In genomic region chr1:244603498-244603897, GRCh38 we compare ENCODE assay signal across 8 cellular contexts. TPM values are rescaled to one million over a fixed set of nuclear protein-coding genes. Genes with fewer than 3 reads are reported as not detected.
DNase-seq lines count a peak whose midpoint lies in the region; ATAC-seq, FAIRE-seq and TF ChIP-seq lines count a peak whose summit lies in the region.

No MANE protein-coding gene starts in this region.

- DNase-seq in DMS 273 (lab: John Stamatoyannopoulos, UW; ENCODE audit: unreplicated experiment) (peak; percentile 67), DMS 273 treated with DMSO at 0.1 percent for 48 hours (lab: John Stamatoyannopoulos, UW) (no peak), MV-4-11 (lab: John Stamatoyannopoulos, UW) (peak; percentile 15), WTC11 (ENCODE audit: low spot score) (no peak), uterus (no peak), cerebellar nuclear complex (lab: John Stamatoyannopoulos, UW) (no peak)

- H3K27me3 ChIP-seq in uterus, result no peaks in the 10 kb centered on the region

- ATAC-seq in WTC11 (no peak), GM19035 (IDR thresholded peaks at IDR 0.05; ENCODE audit: unreplicated experiment) (no peak)

- no peak overlapping the region for H3K27ac ChIP-seq in uterus

- intact Hi-C loops in uterus (cut with DNase I; ENCODE audit: low total_unique reads), result loop anchor here (5.0 to 10.0 kb wide), 2 partner anchors 189 to 441 kb away; no protein-coding TSS in a partner anchor

- TF ChIP-seq CTCF in WTC11 (IDR thresholded peaks at IDR 0.05), result peak; percentile 74
- TF ChIP-seq CTCF in uterus (IDR thresholded peaks at IDR 0.05), result peak; percentile 76 to 90 (median 82)

- no peak overlapping the region for H3K27ac Mint-ChIP-seq in WTC11

- no peak overlapping the region for H3K4me3 Mint-ChIP-seq in WTC11

- TF ChIP-seq POLR2A in uterus (IDR thresholded peaks at IDR 0.05), result no peak

- H3K4me1 Mint-ChIP-seq in WTC11, result peaks cover 6% of the 10 kb centered on the region

- peaks cover 8% of the 10 kb centered on the region; the same call in 1 of the 2 replicates for H3K9me3 Mint-ChIP-seq in WTC11

- no peaks in the 10 kb centered on the region for H3K4me1 ChIP-seq in uterus

- H3K9me3 ChIP-seq in uterus, result no peaks in the 10 kb centered on the region

- CTCF ChIA-PET in WTC11 (lab: Charles Lee), result interaction anchor here (0.5 to 2.8 kb wide), 26 partner anchors 9 to 1078 kb away, joined by 3 to 34 read pairs (median 4); partner anchors contain the start of genes COX20 and DESI2

- H3K36me3 ChIP-seq in uterus, result no peaks in the 10 kb centered on the region

- H3K27me3 Mint-ChIP-seq in WTC11 (ENCODE audit: low read depth), result no peaks in the 10 kb centered on the region

- FAIRE-seq in islet of Langerhans (lab: Jason Lieb, UNC), result peak; percentile 99

- H3K36me3 Mint-ChIP-seq in WTC11, result no peaks in the 10 kb centered on the region

- no peak overlapping the region for H3K4me3 ChIP-seq in uterus

- POLR2A ChIA-PET in WTC11 (lab: Charles Lee), result interaction anchor here (0.8 to 1.7 kb wide), 2 partner anchors 49 to 231 kb away, joined by 3 to 6 read pairs; no protein-coding TSS in a partner anchor

TF ChIP-seq in WTC11, 78 proteins besides CTCF, POLR2A, EP300 and RAD21:
- TF ChIP-seq ZNF121 (CRISPR knock-in tag; IDR thresholded peaks at IDR 0.05), result peak; percentile 59; the same call in 1 of the 2 replicates
- no peak for TF ChIP-seq SOX15 (CRISPR knock-in tag; IDR thresholded peaks at IDR 0.05)
- no peak for TF ChIP-seq SMAD4 (CRISPR knock-in tag; IDR thresholded peaks at IDR 0.05)
- TF ChIP-seq HMGXB4 (CRISPR knock-in tag; IDR thresholded peaks at IDR 0.05), result no peak

RNA-seq across cellular contexts. Expression of gene DESI2, which starts 49.4 kb away (rescaled TPM):
- 76.1 to 108 TPM (median 76.4 TPM) in 3 replicates for total RNA-seq in WTC11 (2021)
- total RNA-seq in uterus, result 100 to 1,000 TPM in 1 of 4 donors, 10 to 100 TPM in 3; 16.7 to 109 (median 37.7) TPM

Comparison
In these comparisons a context has a peak if more than half of its experiments do, and no peak if none do; other contexts are left out.
1. DNase-seq: peak in DMS 273 (single experiment) and MV-4-11 (single experiment); none in DMS 273 treated with DMSO at 0.1 percent for 48 hours (single experiment), WTC11 (single experiment), uterus (0 of 2) and cerebellar nuclear complex (0 of 2).